In the genomic region with DNA sequence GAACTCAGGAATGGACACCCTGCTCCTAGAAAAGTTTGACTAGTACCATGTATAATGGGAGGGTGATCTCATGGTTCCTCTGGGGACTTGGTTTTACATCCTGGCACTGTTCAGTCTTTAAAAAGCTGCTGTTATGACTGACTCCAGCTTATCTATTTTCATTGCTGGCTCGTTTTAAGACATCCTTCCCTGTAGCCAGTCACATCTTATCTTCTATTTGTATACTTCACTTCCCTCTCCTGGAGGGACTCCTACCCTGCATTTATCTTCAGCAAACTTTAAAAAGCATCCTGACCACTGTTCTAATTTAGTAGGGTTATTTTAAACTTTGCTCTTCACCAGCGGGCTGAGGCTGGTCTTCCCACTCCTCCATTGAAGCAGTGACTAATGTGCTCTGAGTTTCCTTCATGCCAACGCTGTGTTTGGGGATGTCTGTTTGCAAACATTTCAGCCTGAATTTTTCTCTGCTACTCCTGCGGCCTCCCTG, we compare ENCODE assay signal across 1 cellular context.
TF ChIP-seq lines count a peak whose summit lies in the region.

No MANE protein-coding gene starts in this region.

TF ChIP-seq in K562, 482 proteins besides CTCF, POLR2A, EP300 and RAD21 (continued from another document and continues in another):
- TF ChIP-seq, protein P1, sequence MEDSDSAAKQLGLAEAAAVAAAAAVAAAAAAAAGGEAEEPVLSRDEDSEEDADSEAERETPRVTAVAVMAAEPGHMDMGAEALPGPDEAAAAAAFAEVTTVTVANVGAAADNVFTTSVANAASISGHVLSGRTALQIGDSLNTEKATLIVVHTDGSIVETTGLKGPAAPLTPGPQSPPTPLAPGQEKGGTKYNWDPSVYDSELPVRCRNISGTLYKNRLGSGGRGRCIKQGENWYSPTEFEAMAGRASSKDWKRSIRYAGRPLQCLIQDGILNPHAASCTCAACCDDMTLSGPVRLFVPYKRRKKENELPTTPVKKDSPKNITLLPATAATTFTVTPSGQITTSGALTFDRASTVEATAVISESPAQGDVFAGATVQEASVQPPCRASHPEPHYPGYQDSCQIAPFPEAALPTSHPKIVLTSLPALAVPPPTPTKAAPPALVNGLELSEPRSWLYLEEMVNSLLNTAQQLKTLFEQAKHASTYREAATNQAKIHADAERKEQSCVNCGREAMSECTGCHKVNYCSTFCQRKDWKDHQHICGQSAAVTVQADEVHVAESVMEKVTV (CRISPR knock-in tag; IDR thresholded peaks at IDR 0.05): peak; percentile 74
- no peak for TF ChIP-seq POLR2AphosphoS2 (IDR thresholded peaks at IDR 0.05; ENCODE audit: low read length)
- TF ChIP-seq, protein P2, sequence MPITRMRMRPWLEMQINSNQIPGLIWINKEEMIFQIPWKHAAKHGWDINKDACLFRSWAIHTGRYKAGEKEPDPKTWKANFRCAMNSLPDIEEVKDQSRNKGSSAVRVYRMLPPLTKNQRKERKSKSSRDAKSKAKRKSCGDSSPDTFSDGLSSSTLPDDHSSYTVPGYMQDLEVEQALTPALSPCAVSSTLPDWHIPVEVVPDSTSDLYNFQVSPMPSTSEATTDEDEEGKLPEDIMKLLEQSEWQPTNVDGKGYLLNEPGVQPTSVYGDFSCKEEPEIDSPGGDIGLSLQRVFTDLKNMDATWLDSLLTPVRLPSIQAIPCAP (CRISPR knock-in tag; IDR thresholded peaks at IDR 0.05; ENCODE audit: borderline replicate concordance): no peak
- TF ChIP-seq FOS (IDR thresholded peaks at IDR 0.05; ENCODE audit: extremely low read depth, insufficient read length): no peak
- TF ChIP-seq ZKSCAN3 (CRISPR knock-in tag; IDR thresholded peaks at IDR 0.05): no peak
- no peak for TF ChIP-seq PTRF (tag; IDR thresholded peaks at IDR 0.05)
- TF ChIP-seq EGR1 (conservative IDR thresholded peaks at IDR 0.05): no peak
- no peak for TF ChIP-seq CBX1 (IDR thresholded peaks at IDR 0.05; ENCODE audit: low read depth)
- 0 out of 2 replicates have a peak, but pooled peaks have one; percentile 17 for TF ChIP-seq DPF2 (IDR thresholded peaks at IDR 0.05)
- no peak for TF ChIP-seq ZNF707 (CRISPR knock-in tag; conservative IDR thresholded peaks at IDR 0.05)
- no peak for TF ChIP-seq HEY1 (CRISPR knock-in tag; IDR thresholded peaks at IDR 0.05; ENCODE audit: borderline replicate concordance)
- no peak for TF ChIP-seq RBM14 (IDR thresholded peaks at IDR 0.05; ENCODE audit: borderline replicate concordance, insufficient read depth, low read depth, low read length)
- TF ChIP-seq, protein P3, sequence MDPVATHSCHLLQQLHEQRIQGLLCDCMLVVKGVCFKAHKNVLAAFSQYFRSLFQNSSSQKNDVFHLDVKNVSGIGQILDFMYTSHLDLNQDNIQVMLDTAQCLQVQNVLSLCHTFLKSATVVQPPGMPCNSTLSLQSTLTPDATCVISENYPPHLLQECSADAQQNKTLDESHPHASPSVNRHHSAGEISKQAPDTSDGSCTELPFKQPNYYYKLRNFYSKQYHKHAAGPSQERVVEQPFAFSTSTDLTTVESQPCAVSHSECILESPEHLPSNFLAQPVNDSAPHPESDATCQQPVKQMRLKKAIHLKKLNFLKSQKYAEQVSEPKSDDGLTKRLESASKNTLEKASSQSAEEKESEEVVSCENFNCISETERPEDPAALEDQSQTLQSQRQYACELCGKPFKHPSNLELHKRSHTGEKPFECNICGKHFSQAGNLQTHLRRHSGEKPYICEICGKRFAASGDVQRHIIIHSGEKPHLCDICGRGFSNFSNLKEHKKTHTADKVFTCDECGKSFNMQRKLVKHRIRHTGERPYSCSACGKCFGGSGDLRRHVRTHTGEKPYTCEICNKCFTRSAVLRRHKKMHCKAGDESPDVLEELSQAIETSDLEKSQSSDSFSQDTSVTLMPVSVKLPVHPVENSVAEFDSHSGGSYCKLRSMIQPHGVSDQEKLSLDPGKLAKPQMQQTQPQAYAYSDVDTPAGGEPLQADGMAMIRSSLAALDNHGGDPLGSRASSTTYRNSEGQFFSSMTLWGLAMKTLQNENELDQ (CRISPR knock-in tag; IDR thresholded peaks at IDR 0.05; ENCODE audit: borderline replicate concordance): no peak
- no peak for TF ChIP-seq SMARCB1 (IDR thresholded peaks at IDR 0.05; ENCODE audit: insufficient read length, low read depth)
- no peak for TF ChIP-seq HDAC8 (tag; IDR thresholded peaks at IDR 0.05)
- TF ChIP-seq SMC3 (conservative IDR thresholded peaks at IDR 0.05; ENCODE audit: insufficient read depth, low read depth, low read length): peak; percentile 39; the same call in 1 of the 2 replicates
- TF ChIP-seq BMI1 (IDR thresholded peaks at IDR 0.05; ENCODE audit: low read length): no peak
- peak; percentile 38; the same call in 1 of the 2 replicates for TF ChIP-seq ELF1 (tag; IDR thresholded peaks at IDR 0.05)
- TF ChIP-seq ATF7 (IDR thresholded peaks at IDR 0.05): peak; percentile 20; the same call in 1 of the 2 replicates
- no peak for TF ChIP-seq HMG20A (CRISPR knock-in tag; conservative IDR thresholded peaks at IDR 0.05)
- TF ChIP-seq ZNF311 (CRISPR knock-in tag; IDR thresholded peaks at IDR 0.05): no peak
- TF ChIP-seq SMAD4 (CRISPR knock-in tag; conservative IDR thresholded peaks at IDR 0.05): peak; percentile 45
- no peak for TF ChIP-seq JUN (IDR thresholded peaks at IDR 0.05; ENCODE audit: borderline replicate concordance, low read depth, low read length)
- TF ChIP-seq JUN (CRISPR knock-in tag; IDR thresholded peaks at IDR 0.05; ENCODE audit: borderline replicate concordance): no peak
- TF ChIP-seq MYNN (IDR thresholded peaks at IDR 0.05): no peak
- TF ChIP-seq MYNN (CRISPR knock-in tag; IDR thresholded peaks at IDR 0.05): no peak
- peak in 1 of 2 experiments; percentile 48; a peak in 1 of 4 replicates for TF ChIP-seq RCOR1 (IDR thresholded peaks at IDR 0.05; ENCODE audit: borderline replicate concordance in 1 of 2, low read depth in 2 of 2, low read length in 2 of 2)
- TF ChIP-seq ZNF79 (CRISPR knock-in tag; IDR thresholded peaks at IDR 0.05; ENCODE audit: low read depth): no peak
- TF ChIP-seq, protein P4, sequence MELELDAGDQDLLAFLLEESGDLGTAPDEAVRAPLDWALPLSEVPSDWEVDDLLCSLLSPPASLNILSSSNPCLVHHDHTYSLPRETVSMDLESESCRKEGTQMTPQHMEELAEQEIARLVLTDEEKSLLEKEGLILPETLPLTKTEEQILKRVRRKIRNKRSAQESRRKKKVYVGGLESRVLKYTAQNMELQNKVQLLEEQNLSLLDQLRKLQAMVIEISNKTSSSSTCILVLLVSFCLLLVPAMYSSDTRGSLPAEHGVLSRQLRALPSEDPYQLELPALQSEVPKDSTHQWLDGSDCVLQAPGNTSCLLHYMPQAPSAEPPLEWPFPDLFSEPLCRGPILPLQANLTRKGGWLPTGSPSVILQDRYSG (tag; conservative IDR thresholded peaks at IDR 0.05; ENCODE audit: low read depth): no peak
- TF ChIP-seq TCF3 (CRISPR knock-in tag; IDR thresholded peaks at IDR 0.05): no peak
- TF ChIP-seq ZFP36 (IDR thresholded peaks at IDR 0.05; ENCODE audit: low read depth, low read length, partially characterized antibody): no peak
- no peak for TF ChIP-seq ZNF184 (CRISPR knock-in tag; IDR thresholded peaks at IDR 0.05)
- TF ChIP-seq, protein P5, sequence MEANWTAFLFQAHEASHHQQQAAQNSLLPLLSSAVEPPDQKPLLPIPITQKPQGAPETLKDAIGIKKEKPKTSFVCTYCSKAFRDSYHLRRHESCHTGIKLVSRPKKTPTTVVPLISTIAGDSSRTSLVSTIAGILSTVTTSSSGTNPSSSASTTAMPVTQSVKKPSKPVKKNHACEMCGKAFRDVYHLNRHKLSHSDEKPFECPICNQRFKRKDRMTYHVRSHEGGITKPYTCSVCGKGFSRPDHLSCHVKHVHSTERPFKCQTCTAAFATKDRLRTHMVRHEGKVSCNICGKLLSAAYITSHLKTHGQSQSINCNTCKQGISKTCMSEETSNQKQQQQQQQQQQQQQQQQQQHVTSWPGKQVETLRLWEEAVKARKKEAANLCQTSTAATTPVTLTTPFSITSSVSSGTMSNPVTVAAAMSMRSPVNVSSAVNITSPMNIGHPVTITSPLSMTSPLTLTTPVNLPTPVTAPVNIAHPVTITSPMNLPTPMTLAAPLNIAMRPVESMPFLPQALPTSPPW (CRISPR knock-in tag; IDR thresholded peaks at IDR 0.05): 0 out of 2 replicates have a peak, but pooled peaks have one; percentile 14
- TF ChIP-seq, protein P6, sequence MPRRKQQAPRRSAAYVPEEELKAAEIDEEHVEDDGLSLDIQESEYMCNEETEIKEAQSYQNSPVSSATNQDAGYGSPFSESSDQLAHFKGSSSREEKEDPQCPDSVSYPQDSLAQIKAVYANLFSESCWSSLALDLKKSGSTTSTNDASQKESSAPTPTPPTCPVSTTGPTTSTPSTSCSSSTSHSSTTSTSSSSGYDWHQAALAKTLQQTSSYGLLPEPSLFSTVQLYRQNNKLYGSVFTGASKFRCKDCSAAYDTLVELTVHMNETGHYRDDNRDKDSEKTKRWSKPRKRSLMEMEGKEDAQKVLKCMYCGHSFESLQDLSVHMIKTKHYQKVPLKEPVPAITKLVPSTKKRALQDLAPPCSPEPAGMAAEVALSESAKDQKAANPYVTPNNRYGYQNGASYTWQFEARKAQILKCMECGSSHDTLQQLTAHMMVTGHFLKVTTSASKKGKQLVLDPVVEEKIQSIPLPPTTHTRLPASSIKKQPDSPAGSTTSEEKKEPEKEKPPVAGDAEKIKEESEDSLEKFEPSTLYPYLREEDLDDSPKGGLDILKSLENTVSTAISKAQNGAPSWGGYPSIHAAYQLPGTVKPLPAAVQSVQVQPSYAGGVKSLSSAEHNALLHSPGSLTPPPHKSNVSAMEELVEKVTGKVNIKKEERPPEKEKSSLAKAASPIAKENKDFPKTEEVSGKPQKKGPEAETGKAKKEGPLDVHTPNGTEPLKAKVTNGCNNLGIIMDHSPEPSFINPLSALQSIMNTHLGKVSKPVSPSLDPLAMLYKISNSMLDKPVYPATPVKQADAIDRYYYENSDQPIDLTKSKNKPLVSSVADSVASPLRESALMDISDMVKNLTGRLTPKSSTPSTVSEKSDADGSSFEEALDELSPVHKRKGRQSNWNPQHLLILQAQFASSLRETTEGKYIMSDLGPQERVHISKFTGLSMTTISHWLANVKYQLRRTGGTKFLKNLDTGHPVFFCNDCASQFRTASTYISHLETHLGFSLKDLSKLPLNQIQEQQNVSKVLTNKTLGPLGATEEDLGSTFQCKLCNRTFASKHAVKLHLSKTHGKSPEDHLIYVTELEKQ (CRISPR knock-in tag; IDR thresholded peaks at IDR 0.05): no peak
- peak; percentile 26; the same call in 1 of the 2 replicates for TF ChIP-seq NCOR1 (IDR thresholded peaks at IDR 0.05)
- no peak for TF ChIP-seq TAF7 (tag; IDR thresholded peaks at IDR 0.05)
- TF ChIP-seq ZFPM2 (CRISPR knock-in tag; IDR thresholded peaks at IDR 0.05): no peak
- no peak for TF ChIP-seq C11orf30 (IDR thresholded peaks at IDR 0.05; ENCODE audit: low read depth)
- TF ChIP-seq EP400 (IDR thresholded peaks at IDR 0.05): no peak
- TF ChIP-seq NR2C1 (IDR thresholded peaks at IDR 0.05): no peak
- TF ChIP-seq NR2C1 (tag; IDR thresholded peaks at IDR 0.05): no peak
- TF ChIP-seq ZBTB8A (IDR thresholded peaks at IDR 0.05; ENCODE audit: partially characterized antibody): no peak
- no peak for TF ChIP-seq RAD51 (IDR thresholded peaks at IDR 0.05; ENCODE audit: borderline replicate concordance, low read depth)
- TF ChIP-seq, protein P7, sequence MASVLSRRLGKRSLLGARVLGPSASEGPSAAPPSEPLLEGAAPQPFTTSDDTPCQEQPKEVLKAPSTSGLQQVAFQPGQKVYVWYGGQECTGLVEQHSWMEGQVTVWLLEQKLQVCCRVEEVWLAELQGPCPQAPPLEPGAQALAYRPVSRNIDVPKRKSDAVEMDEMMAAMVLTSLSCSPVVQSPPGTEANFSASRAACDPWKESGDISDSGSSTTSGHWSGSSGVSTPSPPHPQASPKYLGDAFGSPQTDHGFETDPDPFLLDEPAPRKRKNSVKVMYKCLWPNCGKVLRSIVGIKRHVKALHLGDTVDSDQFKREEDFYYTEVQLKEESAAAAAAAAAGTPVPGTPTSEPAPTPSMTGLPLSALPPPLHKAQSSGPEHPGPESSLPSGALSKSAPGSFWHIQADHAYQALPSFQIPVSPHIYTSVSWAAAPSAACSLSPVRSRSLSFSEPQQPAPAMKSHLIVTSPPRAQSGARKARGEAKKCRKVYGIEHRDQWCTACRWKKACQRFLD (CRISPR knock-in tag; IDR thresholded peaks at IDR 0.05): 0 out of 2 replicates have a peak, but pooled peaks have one; percentile 32
- TF ChIP-seq NBN (IDR thresholded peaks at IDR 0.05; ENCODE audit: low read depth): no peak
- TF ChIP-seq, protein P8, sequence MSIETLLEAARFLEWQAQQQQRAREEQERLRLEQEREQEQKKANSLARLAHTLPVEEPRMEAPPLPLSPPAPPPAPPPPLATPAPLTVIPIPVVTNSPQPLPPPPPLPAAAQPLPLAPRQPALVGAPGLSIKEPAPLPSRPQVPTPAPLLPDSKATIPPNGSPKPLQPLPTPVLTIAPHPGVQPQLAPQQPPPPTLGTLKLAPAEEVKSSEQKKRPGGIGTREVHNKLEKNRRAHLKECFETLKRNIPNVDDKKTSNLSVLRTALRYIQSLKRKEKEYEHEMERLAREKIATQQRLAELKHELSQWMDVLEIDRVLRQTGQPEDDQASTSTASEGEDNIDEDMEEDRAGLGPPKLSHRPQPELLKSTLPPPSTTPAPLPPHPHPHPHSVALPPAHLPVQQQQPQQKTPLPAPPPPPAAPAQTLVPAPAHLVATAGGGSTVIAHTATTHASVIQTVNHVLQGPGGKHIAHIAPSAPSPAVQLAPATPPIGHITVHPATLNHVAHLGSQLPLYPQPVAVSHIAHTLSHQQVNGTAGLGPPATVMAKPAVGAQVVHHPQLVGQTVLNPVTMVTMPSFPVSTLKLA (conservative IDR thresholded peaks at IDR 0.05): no peak
- no peak for TF ChIP-seq ZNF507 (tag; conservative IDR thresholded peaks at IDR 0.05)
- TF ChIP-seq, protein P9, sequence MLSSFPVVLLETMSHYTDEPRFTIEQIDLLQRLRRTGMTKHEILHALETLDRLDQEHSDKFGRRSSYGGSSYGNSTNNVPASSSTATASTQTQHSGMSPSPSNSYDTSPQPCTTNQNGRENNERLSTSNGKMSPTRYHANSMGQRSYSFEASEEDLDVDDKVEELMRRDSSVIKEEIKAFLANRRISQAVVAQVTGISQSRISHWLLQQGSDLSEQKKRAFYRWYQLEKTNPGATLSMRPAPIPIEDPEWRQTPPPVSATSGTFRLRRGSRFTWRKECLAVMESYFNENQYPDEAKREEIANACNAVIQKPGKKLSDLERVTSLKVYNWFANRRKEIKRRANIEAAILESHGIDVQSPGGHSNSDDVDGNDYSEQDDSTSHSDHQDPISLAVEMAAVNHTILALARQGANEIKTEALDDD (IDR thresholded peaks at IDR 0.05): peak; percentile 74
- TF ChIP-seq CTBP1 (IDR thresholded peaks at IDR 0.05; ENCODE audit: borderline replicate concordance): peak; percentile 61; the same call in 1 of the 2 replicates
- TF ChIP-seq ZNF217 (CRISPR knock-in tag; IDR thresholded peaks at IDR 0.05): no peak
- no peak for TF ChIP-seq KAT2B (IDR thresholded peaks at IDR 0.05; ENCODE audit: low read depth, low read length)
- TF ChIP-seq NCOA2 (IDR thresholded peaks at IDR 0.05; ENCODE audit: partially characterized antibody in 2 of 2): no peak
